Comparison of ENCODE assay signal across 8 cellular contexts in the genomic region with DNA sequence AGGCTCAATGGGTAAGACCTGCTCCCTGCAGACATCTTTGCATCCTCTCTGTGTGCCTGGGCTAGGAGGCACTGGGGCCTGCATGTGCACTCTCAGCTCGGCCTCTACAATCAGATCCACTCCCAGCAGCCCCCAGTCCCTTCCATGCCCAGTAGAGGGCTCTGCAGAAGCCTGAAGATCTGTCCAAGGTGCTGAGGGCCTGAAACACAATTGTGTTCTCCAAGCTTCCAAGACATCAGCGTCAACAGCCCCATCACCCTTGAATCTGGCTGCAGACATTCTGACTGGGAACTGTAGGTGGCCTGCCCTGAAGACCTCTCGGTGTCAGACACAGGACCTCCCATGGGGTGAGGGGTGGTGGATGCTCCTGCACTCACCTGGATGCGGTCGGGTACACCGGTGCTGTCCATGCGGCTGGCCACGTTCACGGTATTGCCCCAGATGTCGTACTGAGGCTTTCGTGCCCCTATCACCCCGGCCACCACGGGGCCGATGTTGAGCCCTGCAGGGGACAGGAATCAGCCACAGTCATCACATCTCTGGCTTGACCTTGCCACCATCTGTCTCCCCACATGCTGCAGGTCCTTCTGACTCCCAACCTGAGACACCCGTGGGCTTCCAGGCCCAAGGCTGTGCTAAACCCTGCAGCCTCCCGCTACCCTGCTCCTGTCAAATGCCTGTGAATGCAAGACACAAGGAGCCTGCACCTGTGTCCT.
DNase-seq lines count a peak whose midpoint lies in the region; ATAC-seq, FAIRE-seq and TF ChIP-seq lines count a peak whose summit lies in the region.

No MANE protein-coding gene starts in this region.

- H3K4me1 Mint-ChIP-seq in activated naive CD8-positive, alpha-beta T cell treated with anti-CD3 and anti-CD28 coated beads, Interleukin-2, amount 10 ng/mL, durations not matched to agents 7 days and 5 days: no peaks in the 10 kb centered on the region

- H3K36me3 Mint-ChIP-seq in activated naive CD8-positive, alpha-beta T cell treated with anti-CD3 and anti-CD28 coated beads, Interleukin-2, amount 10 ng/mL, durations not matched to agents 7 days and 5 days: no peaks in the 10 kb centered on the region

- FAIRE-seq in D721Med (lab: Jason Lieb, UNC): no peak

- TF ChIP-seq CTCF in D721Med (IDR thresholded peaks at IDR 0.05; ENCODE audit: insufficient read depth, missing control alignments): peak; percentile 48

- no peaks in the 10 kb centered on the region for H3K9me3 Mint-ChIP-seq in activated naive CD8-positive, alpha-beta T cell treated with anti-CD3 and anti-CD28 coated beads, Interleukin-2, amount 10 ng/mL, durations not matched to agents 7 days and 5 days

- peak; percentile 29 for DNase-seq in D721Med (ENCODE audit: insufficient read length, low spot score)
- peak; percentile 48 for DNase-seq in NCI-H226
- peak; percentile 52 for DNase-seq in activated naive CD8-positive, alpha-beta T cell treated with anti-CD3 and anti-CD28 coated beads, Interleukin-2, amount 10 ng/mL, durations not matched to agents 7 days and 5 days
- no peak for DNase-seq in left ventricle myocardium superior
- DNase-seq in smooth muscle cell of the brain vasculature (ENCODE audit: low read depth, low spot score): peak; percentile 40
- no peak for DNase-seq in central memory CD4-positive, alpha-beta T cell

- no peak overlapping the region for H3K27ac Mint-ChIP-seq in activated naive CD8-positive, alpha-beta T cell treated with anti-CD3 and anti-CD28 coated beads, Interleukin-2, amount 10 ng/mL, durations not matched to agents 7 days and 5 days

- no peaks in the 10 kb centered on the region for H3K27me3 Mint-ChIP-seq in activated naive CD8-positive, alpha-beta T cell treated with anti-CD3 and anti-CD28 coated beads, Interleukin-2, amount 10 ng/mL, durations not matched to agents 7 days and 5 days

- H3K4me3 Mint-ChIP-seq in activated naive CD8-positive, alpha-beta T cell treated with anti-CD3 and anti-CD28 coated beads, Interleukin-2, amount 10 ng/mL, durations not matched to agents 7 days and 5 days: no peak overlapping the region

- ATAC-seq in GM21360 (IDR thresholded peaks at IDR 0.05; ENCODE audit: unreplicated experiment) (peak; percentile 60), left ventricle myocardium superior (peak; percentile 9), GM21717 (IDR thresholded peaks at IDR 0.05; ENCODE audit: unreplicated experiment) (no peak)
- peak; percentile 85 for ATAC-seq in activated naive CD8-positive, alpha-beta T cell treated with anti-CD3 and anti-CD28 coated beads, Interleukin-2, amount 10 ng/mL, durations not matched to agents 7 days and 5 days (ENCODE audit: low read depth)

- POLR2A ChIA-PET in activated naive CD8-positive, alpha-beta T cell treated with anti-CD3 and anti-CD28 coated beads, Interleukin-2, amount 10 ng/mL, durations not matched to agents 7 days and 5 days (lab: Charles Lee): no interaction called here

- intact Hi-C loops in left ventricle myocardium superior (cut with micrococcal nuclease): no loop called here

Comparison
In these comparisons a context has a peak if more than half of its experiments do, and no peak if none do; other contexts are left out.
1. DNase-seq: peak in D721Med (single experiment), NCI-H226 (single experiment), activated naive CD8-positive, alpha-beta T cell treated with anti-CD3 and anti-CD28 coated beads, Interleukin-2, amount 10 ng/mL, durations not matched to agents 7 days and 5 days (single experiment) and smooth muscle cell of the brain vasculature (single experiment); none in left ventricle myocardium superior (single experiment) and central memory CD4-positive, alpha-beta T cell (single experiment).